In the genomic region with DNA sequence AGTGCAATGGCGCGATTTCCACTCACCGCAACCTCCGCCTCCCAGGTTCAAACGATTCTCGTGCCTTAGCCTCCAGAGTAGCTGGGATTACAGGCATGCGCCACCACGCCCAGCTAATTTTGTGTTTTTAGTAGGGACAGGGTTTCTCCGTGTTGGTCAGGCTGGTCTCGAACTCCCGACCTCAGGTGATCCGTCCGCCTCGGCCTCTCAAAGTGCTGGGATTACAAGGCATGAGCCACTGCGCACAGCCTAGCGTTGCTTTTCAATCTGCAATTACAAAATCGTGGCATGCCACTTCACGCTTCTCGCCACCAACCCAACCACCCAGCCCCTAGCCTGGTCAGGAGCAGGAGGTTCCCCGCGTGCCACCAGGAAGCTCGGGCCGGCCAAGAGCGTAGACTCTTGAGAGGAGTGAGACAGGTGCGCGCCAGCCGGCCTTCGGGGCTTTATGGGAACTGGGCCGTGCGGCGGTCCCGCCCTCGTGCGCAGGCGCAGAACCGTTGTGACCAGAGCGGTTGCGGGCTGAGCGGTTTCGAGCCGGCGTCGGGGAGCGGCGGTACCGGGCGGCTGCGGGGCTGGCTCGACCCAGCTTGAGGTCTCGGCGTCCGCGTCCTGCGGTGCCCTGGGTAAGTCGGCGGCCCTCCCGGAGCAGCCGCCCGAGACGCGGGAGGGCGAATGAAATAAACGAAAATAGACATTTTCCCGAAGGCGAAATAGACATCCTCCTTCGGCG, we compare ENCODE assay signal across 1 cellular context.
TF ChIP-seq lines count a peak whose summit lies in the region.

A gene (plus strand): TSS at position 500 of the 733 bp plus-strand sequence. CDS start 530 bp downstream, outside the sequence.

TF ChIP-seq in HEK293, 187 proteins besides CTCF, POLR2A, EP300 and RAD21 (continued from another document and continues in another):
- TF ChIP-seq, protein P1, sequence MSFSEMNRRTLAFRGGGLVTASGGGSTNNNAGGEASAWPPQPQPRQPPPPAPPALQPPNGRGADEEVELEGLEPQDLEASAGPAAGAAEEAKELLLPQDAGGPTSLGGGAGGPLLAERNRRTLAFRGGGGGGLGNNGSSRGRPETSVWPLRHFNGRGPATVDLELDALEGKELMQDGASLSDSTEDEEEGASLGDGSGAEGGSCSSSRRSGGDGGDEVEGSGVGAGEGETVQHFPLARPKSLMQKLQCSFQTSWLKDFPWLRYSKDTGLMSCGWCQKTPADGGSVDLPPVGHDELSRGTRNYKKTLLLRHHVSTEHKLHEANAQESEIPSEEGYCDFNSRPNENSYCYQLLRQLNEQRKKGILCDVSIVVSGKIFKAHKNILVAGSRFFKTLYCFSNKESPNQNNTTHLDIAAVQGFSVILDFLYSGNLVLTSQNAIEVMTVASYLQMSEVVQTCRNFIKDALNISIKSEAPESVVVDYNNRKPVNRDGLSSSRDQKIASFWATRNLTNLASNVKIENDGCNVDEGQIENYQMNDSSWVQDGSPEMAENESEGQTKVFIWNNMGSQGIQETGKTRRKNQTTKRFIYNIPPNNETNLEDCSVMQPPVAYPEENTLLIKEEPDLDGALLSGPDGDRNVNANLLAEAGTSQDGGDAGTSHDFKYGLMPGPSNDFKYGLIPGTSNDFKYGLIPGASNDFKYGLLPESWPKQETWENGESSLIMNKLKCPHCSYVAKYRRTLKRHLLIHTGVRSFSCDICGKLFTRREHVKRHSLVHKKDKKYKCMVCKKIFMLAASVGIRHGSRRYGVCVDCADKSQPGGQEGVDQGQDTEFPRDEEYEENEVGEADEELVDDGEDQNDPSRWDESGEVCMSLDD (tag by site-specific recombination; IDR thresholded peaks at IDR 0.05) = no peak
- TF ChIP-seq ZNF677 (tag by site-specific recombination; IDR thresholded peaks at IDR 0.05) = no peak
- no peak for TF ChIP-seq ZNF792 (tag by site-specific recombination; IDR thresholded peaks at IDR 0.05)
- TF ChIP-seq ZNF266 (tag by site-specific recombination; IDR thresholded peaks at IDR 0.05; ENCODE audit: low read depth) = no peak
- TF ChIP-seq, protein P2, sequence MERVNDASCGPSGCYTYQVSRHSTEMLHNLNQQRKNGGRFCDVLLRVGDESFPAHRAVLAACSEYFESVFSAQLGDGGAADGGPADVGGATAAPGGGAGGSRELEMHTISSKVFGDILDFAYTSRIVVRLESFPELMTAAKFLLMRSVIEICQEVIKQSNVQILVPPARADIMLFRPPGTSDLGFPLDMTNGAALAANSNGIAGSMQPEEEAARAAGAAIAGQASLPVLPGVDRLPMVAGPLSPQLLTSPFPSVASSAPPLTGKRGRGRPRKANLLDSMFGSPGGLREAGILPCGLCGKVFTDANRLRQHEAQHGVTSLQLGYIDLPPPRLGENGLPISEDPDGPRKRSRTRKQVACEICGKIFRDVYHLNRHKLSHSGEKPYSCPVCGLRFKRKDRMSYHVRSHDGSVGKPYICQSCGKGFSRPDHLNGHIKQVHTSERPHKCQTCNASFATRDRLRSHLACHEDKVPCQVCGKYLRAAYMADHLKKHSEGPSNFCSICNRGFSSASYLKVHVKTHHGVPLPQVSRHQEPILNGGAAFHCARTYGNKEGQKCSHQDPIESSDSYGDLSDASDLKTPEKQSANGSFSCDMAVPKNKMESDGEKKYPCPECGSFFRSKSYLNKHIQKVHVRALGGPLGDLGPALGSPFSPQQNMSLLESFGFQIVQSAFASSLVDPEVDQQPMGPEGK (tag by site-specific recombination; IDR thresholded peaks at IDR 0.05) = no peak
- TF ChIP-seq ZNF521 (tag by site-specific recombination; IDR thresholded peaks at IDR 0.05) = no peak
- TF ChIP-seq SCRT2 (tag by site-specific recombination; IDR thresholded peaks at IDR 0.05) = no peak
- no peak for TF ChIP-seq EGR2 (tag by site-specific recombination; IDR thresholded peaks at IDR 0.05; ENCODE audit: low read depth)
- no peak for TF ChIP-seq MZF1 (tag by site-specific recombination; IDR thresholded peaks at IDR 0.05; ENCODE audit: borderline replicate concordance)
- TF ChIP-seq PRDM1 (tag by site-specific recombination; IDR thresholded peaks at IDR 0.05) = no peak
- TF ChIP-seq ZNF658 (tag by site-specific recombination; IDR thresholded peaks at IDR 0.05) = no peak
- TF ChIP-seq ZNF610 (tag by site-specific recombination; IDR thresholded peaks at IDR 0.05; ENCODE audit: borderline replicate concordance) = 0 out of 2 replicates have a peak, but pooled peaks have one; percentile 77
- TF ChIP-seq, protein P3, sequence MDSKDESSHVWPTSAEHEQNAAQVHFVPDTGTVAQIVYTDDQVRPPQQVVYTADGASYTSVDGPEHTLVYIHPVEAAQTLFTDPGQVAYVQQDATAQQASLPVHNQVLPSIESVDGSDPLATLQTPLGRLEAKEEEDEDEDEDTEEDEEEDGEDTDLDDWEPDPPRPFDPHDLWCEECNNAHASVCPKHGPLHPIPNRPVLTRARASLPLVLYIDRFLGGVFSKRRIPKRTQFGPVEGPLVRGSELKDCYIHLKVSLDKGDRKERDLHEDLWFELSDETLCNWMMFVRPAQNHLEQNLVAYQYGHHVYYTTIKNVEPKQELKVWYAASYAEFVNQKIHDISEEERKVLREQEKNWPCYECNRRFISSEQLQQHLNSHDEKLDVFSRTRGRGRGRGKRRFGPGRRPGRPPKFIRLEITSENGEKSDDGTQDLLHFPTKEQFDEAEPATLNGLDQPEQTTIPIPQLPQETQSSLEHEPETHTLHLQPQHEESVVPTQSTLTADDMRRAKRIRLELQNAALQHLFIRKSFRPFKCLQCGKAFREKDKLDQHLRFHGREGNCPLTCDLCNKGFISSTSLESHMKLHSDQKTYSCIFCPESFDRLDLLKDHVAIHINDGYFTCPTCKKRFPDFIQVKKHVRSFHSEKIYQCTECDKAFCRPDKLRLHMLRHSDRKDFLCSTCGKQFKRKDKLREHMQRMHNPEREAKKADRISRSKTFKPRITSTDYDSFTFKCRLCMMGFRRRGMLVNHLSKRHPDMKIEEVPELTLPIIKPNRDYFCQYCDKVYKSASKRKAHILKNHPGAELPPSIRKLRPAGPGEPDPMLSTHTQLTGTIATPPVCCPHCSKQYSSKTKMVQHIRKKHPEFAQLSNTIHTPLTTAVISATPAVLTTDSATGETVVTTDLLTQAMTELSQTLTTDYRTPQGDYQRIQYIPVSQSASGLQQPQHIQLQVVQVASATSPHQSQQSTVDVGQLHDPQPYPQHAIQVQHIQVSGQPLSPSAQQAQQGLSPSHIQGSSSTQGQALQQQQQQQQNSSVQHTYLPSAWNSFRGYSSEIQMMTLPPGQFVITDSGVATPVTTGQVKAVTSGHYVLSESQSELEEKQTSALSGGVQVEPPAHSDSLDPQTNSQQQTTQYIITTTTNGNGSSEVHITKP (tag by site-specific recombination; IDR thresholded peaks at IDR 0.05) = no peak
- peak; percentile 32; the same call in 1 of the 2 replicates for TF ChIP-seq KLF9 (tag by site-specific recombination; IDR thresholded peaks at IDR 0.05; ENCODE audit: low read depth)
- TF ChIP-seq ZNF37A (tag by site-specific recombination; IDR thresholded peaks at IDR 0.05) = no peak
- TF ChIP-seq ZNF707 (tag by site-specific recombination; IDR thresholded peaks at IDR 0.05) = no peak
- TF ChIP-seq OVOL3 (tag by site-specific recombination; IDR thresholded peaks at IDR 0.05) = no peak
- TF ChIP-seq, protein P4, sequence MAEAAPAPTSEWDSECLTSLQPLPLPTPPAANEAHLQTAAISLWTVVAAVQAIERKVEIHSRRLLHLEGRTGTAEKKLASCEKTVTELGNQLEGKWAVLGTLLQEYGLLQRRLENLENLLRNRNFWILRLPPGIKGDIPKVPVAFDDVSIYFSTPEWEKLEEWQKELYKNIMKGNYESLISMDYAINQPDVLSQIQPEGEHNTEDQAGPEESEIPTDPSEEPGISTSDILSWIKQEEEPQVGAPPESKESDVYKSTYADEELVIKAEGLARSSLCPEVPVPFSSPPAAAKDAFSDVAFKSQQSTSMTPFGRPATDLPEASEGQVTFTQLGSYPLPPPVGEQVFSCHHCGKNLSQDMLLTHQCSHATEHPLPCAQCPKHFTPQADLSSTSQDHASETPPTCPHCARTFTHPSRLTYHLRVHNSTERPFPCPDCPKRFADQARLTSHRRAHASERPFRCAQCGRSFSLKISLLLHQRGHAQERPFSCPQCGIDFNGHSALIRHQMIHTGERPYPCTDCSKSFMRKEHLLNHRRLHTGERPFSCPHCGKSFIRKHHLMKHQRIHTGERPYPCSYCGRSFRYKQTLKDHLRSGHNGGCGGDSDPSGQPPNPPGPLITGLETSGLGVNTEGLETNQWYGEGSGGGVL (tag by site-specific recombination; IDR thresholded peaks at IDR 0.05) = no peak
- TF ChIP-seq ZNF16 (tag by site-specific recombination; IDR thresholded peaks at IDR 0.05; ENCODE audit: low read depth) = no peak
- TF ChIP-seq ZNF19 (tag by site-specific recombination; IDR thresholded peaks at IDR 0.05; ENCODE audit: low read depth) = no peak
- peak; percentile 21; the same call in 1 of the 2 replicates for TF ChIP-seq ZNF785 (tag by site-specific recombination; IDR thresholded peaks at IDR 0.05)
- no peak for TF ChIP-seq ZFP69B (tag by site-specific recombination; IDR thresholded peaks at IDR 0.05)
- no peak for TF ChIP-seq SP3 (tag by site-specific recombination; IDR thresholded peaks at IDR 0.05)
- TF ChIP-seq, protein P5, sequence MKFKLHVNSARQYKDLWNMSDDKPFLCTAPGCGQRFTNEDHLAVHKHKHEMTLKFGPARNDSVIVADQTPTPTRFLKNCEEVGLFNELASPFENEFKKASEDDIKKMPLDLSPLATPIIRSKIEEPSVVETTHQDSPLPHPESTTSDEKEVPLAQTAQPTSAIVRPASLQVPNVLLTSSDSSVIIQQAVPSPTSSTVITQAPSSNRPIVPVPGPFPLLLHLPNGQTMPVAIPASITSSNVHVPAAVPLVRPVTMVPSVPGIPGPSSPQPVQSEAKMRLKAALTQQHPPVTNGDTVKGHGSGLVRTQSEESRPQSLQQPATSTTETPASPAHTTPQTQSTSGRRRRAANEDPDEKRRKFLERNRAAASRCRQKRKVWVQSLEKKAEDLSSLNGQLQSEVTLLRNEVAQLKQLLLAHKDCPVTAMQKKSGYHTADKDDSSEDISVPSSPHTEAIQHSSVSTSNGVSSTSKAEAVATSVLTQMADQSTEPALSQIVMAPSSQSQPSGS (tag by site-specific recombination; IDR thresholded peaks at IDR 0.05; ENCODE audit: low read depth) = no peak
- TF ChIP-seq ZNF324 (tag by site-specific recombination; IDR thresholded peaks at IDR 0.05) = 0 out of 2 replicates have a peak, but pooled peaks have one; percentile 15
- no peak for TF ChIP-seq ZNF223 (tag by site-specific recombination; IDR thresholded peaks at IDR 0.05)
- no peak for TF ChIP-seq ZNF623 (tag by site-specific recombination; IDR thresholded peaks at IDR 0.05)
- TF ChIP-seq HOXC10 (CRISPR knock-in tag; IDR thresholded peaks at IDR 0.05) = no peak
- TF ChIP-seq ZBTB1 (tag by site-specific recombination; IDR thresholded peaks at IDR 0.05) = no peak
- peak; percentile 31; the same call in 1 of the 2 replicates for TF ChIP-seq ZBTB20 (tag by site-specific recombination; IDR thresholded peaks at IDR 0.05)
- TF ChIP-seq ZNF221 (tag by site-specific recombination; IDR thresholded peaks at IDR 0.05; ENCODE audit: borderline replicate concordance) = no peak
- peak; percentile 83 for TF ChIP-seq ZNF335 (tag by site-specific recombination; conservative IDR thresholded peaks at IDR 0.05)
- TF ChIP-seq ZNF529 (tag by site-specific recombination; IDR thresholded peaks at IDR 0.05; ENCODE audit: insufficient replicate concordance) = no peak
- TF ChIP-seq, protein P6, sequence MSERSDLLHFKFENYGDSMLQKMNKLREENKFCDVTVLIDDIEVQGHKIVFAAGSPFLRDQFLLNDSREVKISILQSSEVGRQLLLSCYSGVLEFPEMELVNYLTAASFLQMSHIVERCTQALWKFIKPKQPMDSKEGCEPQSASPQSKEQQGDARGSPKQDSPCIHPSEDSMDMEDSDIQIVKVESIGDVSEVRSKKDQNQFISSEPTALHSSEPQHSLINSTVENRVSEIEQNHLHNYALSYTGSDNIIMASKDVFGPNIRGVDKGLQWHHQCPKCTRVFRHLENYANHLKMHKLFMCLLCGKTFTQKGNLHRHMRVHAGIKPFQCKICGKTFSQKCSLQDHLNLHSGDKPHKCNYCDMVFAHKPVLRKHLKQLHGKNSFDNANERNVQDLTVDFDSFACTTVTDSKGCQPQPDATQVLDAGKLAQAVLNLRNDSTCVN (tag by site-specific recombination; optimal IDR thresholded peaks at IDR 0.05) = peak; percentile 79
- no peak for TF ChIP-seq ZNF133 (tag by site-specific recombination; IDR thresholded peaks at IDR 0.05)
- TF ChIP-seq, protein P7, sequence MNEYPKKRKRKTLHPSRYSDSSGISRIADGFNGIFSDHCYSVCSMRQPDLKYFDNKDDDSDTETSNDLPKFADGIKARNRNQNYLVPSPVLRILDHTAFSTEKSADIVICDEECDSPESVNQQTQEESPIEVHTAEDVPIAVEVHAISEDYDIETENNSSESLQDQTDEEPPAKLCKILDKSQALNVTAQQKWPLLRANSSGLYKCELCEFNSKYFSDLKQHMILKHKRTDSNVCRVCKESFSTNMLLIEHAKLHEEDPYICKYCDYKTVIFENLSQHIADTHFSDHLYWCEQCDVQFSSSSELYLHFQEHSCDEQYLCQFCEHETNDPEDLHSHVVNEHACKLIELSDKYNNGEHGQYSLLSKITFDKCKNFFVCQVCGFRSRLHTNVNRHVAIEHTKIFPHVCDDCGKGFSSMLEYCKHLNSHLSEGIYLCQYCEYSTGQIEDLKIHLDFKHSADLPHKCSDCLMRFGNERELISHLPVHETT (tag by site-specific recombination; IDR thresholded peaks at IDR 0.05) = 0 out of 2 replicates have a peak, but pooled peaks have one; percentile 40
- no peak for TF ChIP-seq YY1 (tag by site-specific recombination; IDR thresholded peaks at IDR 0.05)
- TF ChIP-seq, protein P8, sequence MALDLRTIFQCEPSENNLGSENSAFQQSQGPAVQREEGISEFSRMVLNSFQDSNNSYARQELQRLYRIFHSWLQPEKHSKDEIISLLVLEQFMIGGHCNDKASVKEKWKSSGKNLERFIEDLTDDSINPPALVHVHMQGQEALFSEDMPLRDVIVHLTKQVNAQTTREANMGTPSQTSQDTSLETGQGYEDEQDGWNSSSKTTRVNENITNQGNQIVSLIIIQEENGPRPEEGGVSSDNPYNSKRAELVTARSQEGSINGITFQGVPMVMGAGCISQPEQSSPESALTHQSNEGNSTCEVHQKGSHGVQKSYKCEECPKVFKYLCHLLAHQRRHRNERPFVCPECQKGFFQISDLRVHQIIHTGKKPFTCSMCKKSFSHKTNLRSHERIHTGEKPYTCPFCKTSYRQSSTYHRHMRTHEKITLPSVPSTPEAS (tag by site-specific recombination; IDR thresholded peaks at IDR 0.05) = no peak
- TF ChIP-seq, protein P9, sequence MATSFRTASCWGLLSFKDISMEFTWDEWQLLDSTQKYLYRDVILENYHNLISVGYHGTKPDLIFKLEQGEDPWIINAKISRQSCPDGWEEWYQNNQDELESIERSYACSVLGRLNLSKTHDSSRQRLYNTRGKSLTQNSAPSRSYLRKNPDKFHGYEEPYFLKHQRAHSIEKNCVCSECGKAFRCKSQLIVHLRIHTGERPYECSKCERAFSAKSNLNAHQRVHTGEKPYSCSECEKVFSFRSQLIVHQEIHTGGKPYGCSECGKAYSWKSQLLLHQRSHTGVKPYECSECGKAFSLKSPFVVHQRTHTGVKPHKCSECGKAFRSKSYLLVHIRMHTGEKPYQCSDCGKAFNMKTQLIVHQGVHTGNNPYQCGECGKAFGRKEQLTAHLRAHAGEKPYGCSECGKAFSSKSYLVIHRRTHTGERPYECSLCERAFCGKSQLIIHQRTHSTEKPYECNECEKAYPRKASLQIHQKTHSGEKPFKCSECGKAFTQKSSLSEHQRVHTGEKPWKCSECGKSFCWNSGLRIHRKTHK (tag by site-specific recombination; IDR thresholded peaks at IDR 0.05) = no peak
